10 cellular contexts compared by ENCODE assay signal in genomic region chr1:28893403-28894102, GRCh38. TPM values are rescaled to one million over a fixed set of nuclear protein-coding genes. Genes with fewer than 3 reads are reported as not detected.
A peak's percentile ranks its signal among the peaks of the same experiment; 100 is the strongest.
DNase-seq lines count a peak whose midpoint lies in the region; ATAC-seq and TF ChIP-seq lines count a peak whose summit lies in the region.
"Had no signal": no experiment of that assay in that cellular context is flagged by ENCODE, and none has a peak within 500 bp of the region (broad histone marks: within the 10 kb centered on the region; RNA-seq: fewer than 3 reads in every experiment).

No MANE protein-coding gene starts in this region.

- H3K4me3 Mint-ChIP-seq in endodermal cell (no peak overlapping the region), type B pancreatic cell (no peak overlapping the region)

- H3K4me1 ChIP-seq in endodermal cell (ENCODE audit: control insufficient read depth, insufficient read depth, low read length), result peaks cover 3% of the 10 kb centered on the region
- H3K4me1 ChIP-seq: SJSA1 had no signal

- H3K4me1 Mint-ChIP-seq in endodermal cell, result peaks cover 2% of the 10 kb centered on the region
- H3K4me1 Mint-ChIP-seq in type B pancreatic cell (ENCODE audit: unreplicated experiment), result peaks cover 32% of the 10 kb centered on the region

- H3K27me3 ChIP-seq in endodermal cell (ENCODE audit: control insufficient read depth, insufficient read depth, low read length, poor library complexity, severe bottlenecking), result no peaks in the 10 kb centered on the region
- H3K27me3 ChIP-seq: neutrophil, SJSA1 had no signal

- no peak overlapping the region for H3K27ac ChIP-seq in endodermal cell (ENCODE audit: low read depth, low read length)
- H3K27ac ChIP-seq: SJSA1 had no signal

- 75 to 90% methylated on average over 2 to 8 of the region's 8 CpGs for WGBS in endodermal cell (ENCODE audit: insufficient coverage in 1 of 2, insufficient read length in 1 of 2), 2 experiments

- H3K36me3 Mint-ChIP-seq in endodermal cell (ENCODE audit: low read depth) (no peaks in the 10 kb centered on the region), type B pancreatic cell (no peaks in the 10 kb centered on the region)

- H3K27ac Mint-ChIP-seq in endodermal cell (peak overlapping the region; percentile 83), type B pancreatic cell (no peak overlapping the region)

- no peaks in the 10 kb centered on the region for H3K36me3 ChIP-seq in endodermal cell (ENCODE audit: control insufficient read depth, insufficient read depth, low read length)
- H3K36me3 ChIP-seq: SJSA1 had no signal

- H3K27me3 Mint-ChIP-seq in endodermal cell (ENCODE audit: insufficient read depth), result peaks cover 7% of the 10 kb centered on the region
- no peaks in the 10 kb centered on the region for H3K27me3 Mint-ChIP-seq in type B pancreatic cell

- ATAC-seq in GM18498 (IDR thresholded peaks at IDR 0.05; ENCODE audit: unreplicated experiment) (no peak), HG03175 (IDR thresholded peaks at IDR 0.05; ENCODE audit: unreplicated experiment) (no peak)

- H3K9ac ChIP-seq in endodermal cell (ENCODE audit: extremely low read depth, low read length, poor library complexity, severe bottlenecking), result no peak overlapping the region

- H3K9me3 Mint-ChIP-seq in endodermal cell, result no peaks in the 10 kb centered on the region
- no peaks in the 10 kb centered on the region for H3K9me3 Mint-ChIP-seq in type B pancreatic cell

- peak; percentile 21 for DNase-seq in activated naive CD4-positive, alpha-beta T cell treated with Interleukin-2 at 50 U/mL for 16 hours
- no peak for DNase-seq in activated naive CD4-positive, alpha-beta T cell (lab: John Stamatoyannopoulos, UW)
- DNase-seq in OCI-M1 (lab: John Stamatoyannopoulos, UW) (peak; percentile 43), endodermal cell (peak; percentile 84), type B pancreatic cell (ENCODE audit: extremely low spot score, unreplicated experiment) (no peak), NCI-H1417 treated with DMSO at 0.1 percent for 48 hours (lab: John Stamatoyannopoulos, UW) (no peak)

- TF ChIP-seq CTCF in endodermal cell (conservative IDR thresholded peaks at IDR 0.05) (peak; percentile 76), type B pancreatic cell (conservative IDR thresholded peaks at IDR 0.05) (peak; percentile 63)

- no peak overlapping the region for H3K4me3 ChIP-seq in endodermal cell (ENCODE audit: low read length)
- H3K4me3 ChIP-seq: SJSA1 had no signal

- no peaks in the 10 kb centered on the region for H3K9me3 ChIP-seq in endodermal cell (ENCODE audit: control insufficient read depth, low read length)
- H3K9me3 ChIP-seq: neutrophil, SJSA1 had no signal

RNA-seq across cellular contexts. Expression of gene EPB41, which starts 20.8 kb away (rescaled TPM):
- 10 to 100 TPM; 60.3 to 91.0 TPM for total RNA-seq in endodermal cell
- 72.3 TPM for polyA plus RNA-seq in endodermal cell (2013, experiment 1 of 2)
- 72.7 TPM for polyA plus RNA-seq in endodermal cell (2013, experiment 2 of 2)
- 76.1 and 82.9 TPM in 2 replicates for total RNA-seq in type B pancreatic cell (ENCODE audit: low replicate concordance)

Comparison
In these comparisons a context has a peak if more than half of its experiments do, and no peak if none do; other contexts are left out.
1. DNase-seq: peak in activated naive CD4-positive, alpha-beta T cell treated with Interleukin-2 at 50 U/mL for 16 hours (single experiment), OCI-M1 (single experiment) and endodermal cell (single experiment); none in activated naive CD4-positive, alpha-beta T cell (0 of 4), type B pancreatic cell (single experiment) and NCI-H1417 treated with DMSO at 0.1 percent for 48 hours (single experiment).